Comparison of ENCODE assay signal across 17 cellular contexts in genomic region chr2:230161180-230161579, GRCh38. TPM values are rescaled to one million over a fixed set of nuclear protein-coding genes. Genes with fewer than 3 reads are reported as not detected.
DNase-seq lines count a peak whose midpoint lies in the region; ATAC-seq, FAIRE-seq and TF ChIP-seq lines count a peak whose summit lies in the region.
"Had no signal": no experiment of that assay in that cellular context is flagged by ENCODE, and none has a peak within 500 bp of the region (broad histone marks: within the 10 kb centered on the region; RNA-seq: fewer than 3 reads in every experiment).

No MANE protein-coding gene starts in this region.

- no peaks in the 10 kb centered on the region for H3K9me3 Mint-ChIP-seq in natural killer cell treated with Interleukin-12 subunit alpha and Interleukin-12 subunit beta and Interleukin-15 and Interleukin-18, amount 100 ng/mL, for 72 hours
- no peaks in the 10 kb centered on the region for H3K9me3 Mint-ChIP-seq in natural killer cell
- H3K9me3 Mint-ChIP-seq: type B pancreatic cell had no signal

- H3K27ac Mint-ChIP-seq in natural killer cell treated with Interleukin-12 subunit alpha and Interleukin-12 subunit beta and Interleukin-15 and Interleukin-18, amount 100 ng/mL, for 72 hours: peak overlapping the region in 1 of 2 donors; percentile 42
- H3K27ac Mint-ChIP-seq in natural killer cell: no peak overlapping the region
- H3K27ac Mint-ChIP-seq: type B pancreatic cell had no signal

- intact Hi-C loops in natural killer cell (cut with micrococcal nuclease): loop anchor here (5.0 kb wide), 1 partner anchor 94 kb away; the partner anchor contains the start of gene SLC16A14
- intact Hi-C loops in esophagus muscularis mucosa (cut with DNase I): loop anchor here (2.0 kb wide), 1 partner anchor 152 kb away; no protein-coding TSS in a partner anchor
- intact Hi-C loops in thyroid gland (cut with DNase I): loop anchor here (5.0 kb wide), 1 partner anchor 94 kb away; the partner anchor contains the start of gene SLC16A14

- TF ChIP-seq CTCF in natural killer cell (IDR thresholded peaks at IDR 0.05): no peak
- no peak for TF ChIP-seq CTCF in foreskin fibroblast (IDR thresholded peaks at IDR 0.05; ENCODE audit: low read depth, low read length)
- TF ChIP-seq CTCF in esophagus muscularis mucosa (IDR thresholded peaks at IDR 0.05): no peak
- TF ChIP-seq CTCF in thyroid gland (IDR thresholded peaks at IDR 0.05): no peak

- ATAC-seq in natural killer cell treated with Interleukin-12 subunit alpha and Interleukin-12 subunit beta and Interleukin-15 and Interleukin-18, amount 100 ng/mL, for 72 hours: peak; percentile 60 to 66
- ATAC-seq in natural killer cell: no peak
- ATAC-seq: mucosa of descending colon had no signal

- 87% methylated on average over 4 of the region's 6 CpGs for WGBS in esophagus muscularis mucosa
- WGBS in thyroid gland, 2 donors: 88 to 93% methylated on average over 3 to 6 of the region's 6 CpGs

- no peak overlapping the region for H3K27ac ChIP-seq in esophagus muscularis mucosa (replicated peaks in 1 of 4)
- H3K27ac ChIP-seq in thyroid gland: no peak overlapping the region
- H3K27ac ChIP-seq: SJSA1 had no signal

- no peaks in the 10 kb centered on the region for H3K9me3 ChIP-seq in esophagus muscularis mucosa
- H3K9me3 ChIP-seq in thyroid gland: no peaks in the 10 kb centered on the region
- H3K9me3 ChIP-seq: mucosa of descending colon, SJSA1 had no signal

- TF ChIP-seq EP300 in esophagus muscularis mucosa (IDR thresholded peaks at IDR 0.05): no peak

- no peaks in the 10 kb centered on the region for H3K27me3 Mint-ChIP-seq in natural killer cell treated with Interleukin-12 subunit alpha and Interleukin-12 subunit beta and Interleukin-15 and Interleukin-18, amount 100 ng/mL, for 72 hours
- H3K27me3 Mint-ChIP-seq in natural killer cell (ENCODE audit: low read depth in 2 of 2): no peaks in the 10 kb centered on the region
- H3K27me3 Mint-ChIP-seq: B cell, type B pancreatic cell had no signal

- FAIRE-seq in H54 (lab: Jason Lieb, UNC): no peak

- no peak for TF ChIP-seq POLR2A in H54 (IDR thresholded peaks at IDR 0.05; ENCODE audit: low read depth, low read length)
- no peak for TF ChIP-seq POLR2A in esophagus muscularis mucosa (IDR thresholded peaks at IDR 0.05; ENCODE audit: low read depth)
- no peak for TF ChIP-seq POLR2A in thyroid gland (IDR thresholded peaks at IDR 0.05)

- H3K27me3 ChIP-seq in esophagus muscularis mucosa (no peaks in the 10 kb centered on the region), thyroid gland (no peaks in the 10 kb centered on the region)
- H3K27me3 ChIP-seq: SJSA1 had no signal

- H3K4me1 Mint-ChIP-seq in natural killer cell treated with Interleukin-12 subunit alpha and Interleukin-12 subunit beta and Interleukin-15 and Interleukin-18, amount 100 ng/mL, for 72 hours (ENCODE audit: low read depth in 2 of 2): peaks cover 8 to 11% of the 10 kb centered on the region in 2 donors
- peaks cover 13 to 22% of the 10 kb centered on the region in 2 donors for H3K4me1 Mint-ChIP-seq in natural killer cell

- H3K4me3 ChIP-seq in foreskin fibroblast (ENCODE audit: low read depth in 1 of 2, low read length in 2 of 2) (no peak overlapping the region), esophagus muscularis mucosa (no peak overlapping the region), thyroid gland (replicated peaks in 1 of 3) (no peak overlapping the region)
- H3K4me3 ChIP-seq: mucosa of descending colon, SJSA1 had no signal

- in situ Hi-C loops in SK-MEL-5 (cut with HindIII; ENCODE audit: low pct_unique_long_range_greater_than_20kb, low sequenced_read_pairs): no loop called here

- peaks cover 0 to 6% (median 2%) of the 10 kb centered on the region in 4 donors for H3K4me1 ChIP-seq in esophagus muscularis mucosa
- no peaks in the 10 kb centered on the region for H3K4me1 ChIP-seq in thyroid gland
- H3K4me1 ChIP-seq: SJSA1 had no signal

- no peak overlapping the region for H3K4me3 Mint-ChIP-seq in natural killer cell treated with Interleukin-12 subunit alpha and Interleukin-12 subunit beta and Interleukin-15 and Interleukin-18, amount 100 ng/mL, for 72 hours
- H3K4me3 Mint-ChIP-seq in natural killer cell: no peak overlapping the region
- H3K4me3 Mint-ChIP-seq: B cell, type B pancreatic cell had no signal

- no peak for DNase-seq in natural killer cell treated with Interleukin-12 subunit alpha and Interleukin-12 subunit beta and Interleukin-15 and Interleukin-18, amount 100 ng/mL, for 72 hours (ENCODE audit: low spot score)
- no peak for DNase-seq in natural killer cell
- peak; percentile 67 for DNase-seq in SK-MEL-5 (ENCODE audit: low read depth, low spot score)
- peak; percentile 54 to 74 for DNase-seq in foreskin fibroblast
- no peak for DNase-seq in H54 (ENCODE audit: insufficient read length, low spot score)
- no peak for DNase-seq in activated CD4-positive, CD25-positive, alpha-beta regulatory T cell treated with anti-CD3 and anti-CD28 coated beads, Interleukin-2, amount 50 U/mL, for 72 hours
- no peak for DNase-seq in esophagus muscularis mucosa (ENCODE audit: extremely low spot score)
- DNase-seq in thyroid gland: no peak
- DNase-seq: DMS79 treated with DMSO at 0.1 percent for 48 hours; erythroblast; mucosa of descending colon; NCI-H2081 treated with DMSO at 0.1 percent for 48 hours; posterior cingulate gyrus; stimulated activated CD4-positive, alpha-beta T cell treated with anti-CD3 and anti-CD28 coated beads, Interleukin-15, amount 100 ng/mL, for 24 hours had no signal

- peaks cover under 1% of the 10 kb centered on the region for H3K36me3 Mint-ChIP-seq in natural killer cell treated with Interleukin-12 subunit alpha and Interleukin-12 subunit beta and Interleukin-15 and Interleukin-18, amount 100 ng/mL, for 72 hours
- peaks cover 12% of the 10 kb centered on the region for H3K36me3 Mint-ChIP-seq in natural killer cell
- H3K36me3 Mint-ChIP-seq: type B pancreatic cell had no signal

- H3K36me3 ChIP-seq in esophagus muscularis mucosa: peaks cover 0 to 9% (median 0%) of the 10 kb centered on the region in 4 donors
- H3K36me3 ChIP-seq in thyroid gland: no peaks in the 10 kb centered on the region
- H3K36me3 ChIP-seq: SJSA1 had no signal

RNA-seq across cellular contexts. Expression of gene SP110, which starts 58.6 kb away (rescaled TPM):
- total RNA-seq in natural killer cell treated with Interleukin-12 subunit alpha and Interleukin-12 subunit beta and Interleukin-15 and Interleukin-18, amount 100 ng/mL, for 72 hours: 10 to 100 TPM; 71.5 to 85.8 TPM
- total RNA-seq in natural killer cell (100 to 1,000 TPM in 1 of 3 donors, 10 to 100 TPM in 2; 92.7 to 132 (median 97.9) TPM), esophagus muscularis mucosa (10 to 100 TPM; 14.5 to 24.9 (median 18.8) TPM), thyroid gland (10 to 100 TPM; 17.7 to 66.2 (median 23.5) TPM)
- total RNA-seq in SK-MEL-5 (2014; rRNA removed; shearing (Covaris generic)): 16.0 and 16.4 TPM in 2 replicates
- 10.9 and 18.5 TPM in 2 replicates for polyA plus RNA-seq in SK-MEL-5 (2015; cell fraction: cytosol; rRNA removed)
- polyA plus RNA-seq in SK-MEL-5 (2015; cell fraction: nucleus; rRNA removed): 11.2 and 17.3 TPM in 2 replicates

Comparison
In these comparisons a context has a peak if more than half of its experiments do, and no peak if none do; other contexts are left out.
1. ATAC-seq: peak in natural killer cell treated with Interleukin-12 subunit alpha and Interleukin-12 subunit beta and Interleukin-15 and Interleukin-18, amount 100 ng/mL, for 72 hours (2 of 2); none in natural killer cell (0 of 3).
2. DNase-seq: peak in SK-MEL-5 (single experiment) and foreskin fibroblast (2 of 2); none in natural killer cell treated with Interleukin-12 subunit alpha and Interleukin-12 subunit beta and Interleukin-15 and Interleukin-18, amount 100 ng/mL, for 72 hours (single experiment), natural killer cell (single experiment), H54 (single experiment), activated CD4-positive, CD25-positive, alpha-beta regulatory T cell treated with anti-CD3 and anti-CD28 coated beads, Interleukin-2, amount 50 U/mL, for 72 hours (single experiment), esophagus muscularis mucosa (single experiment) and thyroid gland (0 of 2).